Comparison of ENCODE assay signal across 15 cellular contexts in genomic region chr3:71487418-71487817, GRCh38.
DNase-seq lines count a peak whose midpoint lies in the region; ATAC-seq and TF ChIP-seq lines count a peak whose summit lies in the region.
"Had no signal": no experiment of that assay in that cellular context is flagged by ENCODE, and none has a peak within 500 bp of the region (broad histone marks: within the 10 kb centered on the region; RNA-seq: fewer than 3 reads in every experiment).

No MANE protein-coding gene starts in this region.

- peak overlapping the region; percentile 29 for H3K4me2 ChIP-seq in DOHH2 (ENCODE audit: low read length)

- H4K20me1 ChIP-seq in DOHH2 (ENCODE audit: control insufficient read depth, insufficient read depth, low read depth, low read length) = no peaks in the 10 kb centered on the region

- H3K27ac Mint-ChIP-seq in T-helper 17 cell = peak overlapping the region; percentile 94

- ATAC-seq in T-helper 17 cell (peak; percentile 13), mucosa of descending colon (peak; percentile 27)

- H3K9me3 ChIP-seq in DOHH2 (ENCODE audit: control insufficient read depth, insufficient read depth, low read length) (0 out of 2 replicates have a peak, but pooled peaks cover 3% of the 10 kb centered on the region), T-helper 17 cell (ENCODE audit: control insufficient read depth, low read length, poor library complexity, severe bottlenecking) (no peaks in the 10 kb centered on the region), mucosa of descending colon (peaks cover 6% of the 10 kb centered on the region)
- H3K9me3 ChIP-seq: SJCRH30, testis had no signal

- H3K4me3 Mint-ChIP-seq in T-helper 17 cell = peak overlapping the region; percentile 77

- DNase-seq in CD1c-positive myeloid dendritic cell (ENCODE audit: extremely low spot score) = peak; percentile 28
- no peak for DNase-seq in T-helper 17 cell
- no peak for DNase-seq in mucosa of descending colon
- no peak for DNase-seq in OCI-M1 (lab: John Stamatoyannopoulos, UW)
- no peak for DNase-seq in HT-29 (ENCODE audit: low spot score)
- no peak for DNase-seq in SKM-1 (lab: John Stamatoyannopoulos, UW; ENCODE audit: unreplicated experiment)
- DNase-seq: activated CD8-positive, alpha-beta memory T cell treated with anti-CD3 and anti-CD28 coated beads, Interleukin-2, amount 50 U/mL, for 4 hours; DMS53; NCI-H1417; right cardiac atrium; SJCRH30; stimulated activated CD4-positive, alpha-beta T cell treated with anti-CD3 and anti-CD28 coated beads, Interleukin-1b, Interleukin-23, amount 100 ng/mL, for 48 hours; testis had no signal

- H3F3A ChIP-seq in DOHH2 (ENCODE audit: control insufficient read depth, insufficient read depth) = no peaks in the 10 kb centered on the region

- TF ChIP-seq CTCF in DOHH2 (IDR thresholded peaks at IDR 0.05; ENCODE audit: low read depth, low read length, poor library complexity, severe bottlenecking) (no peak), mucosa of descending colon (IDR thresholded peaks at IDR 0.05) (no peak)

- no peaks in the 10 kb centered on the region for H3K9me2 ChIP-seq in DOHH2 (replicated peaks; ENCODE audit: control insufficient read depth, low read length)

- intact Hi-C loops in mucosa of descending colon (cut with DNase I, micrococcal nuclease) = no loop called here

- no peaks in the 10 kb centered on the region for H3K27me3 Mint-ChIP-seq in T-helper 17 cell

- H3K4me1 ChIP-seq in DOHH2 (ENCODE audit: control insufficient read depth, low read length) (peaks cover 60% of the 10 kb centered on the region), mucosa of descending colon (ENCODE audit: low read depth) (no peaks in the 10 kb centered on the region)
- H3K4me1 ChIP-seq: SJCRH30, testis had no signal

- H3K36me3 ChIP-seq in DOHH2 (ENCODE audit: control insufficient read depth, low read length) (peaks cover 53% of the 10 kb centered on the region), mucosa of descending colon (ENCODE audit: low read depth) (no peaks in the 10 kb centered on the region)
- H3K36me3 ChIP-seq: SJCRH30 had no signal

- peaks cover 91% of the 10 kb centered on the region for H3K79me2 ChIP-seq in DOHH2 (ENCODE audit: control insufficient read depth, low read length)

- peaks cover 50% of the 10 kb centered on the region for H3K4me1 Mint-ChIP-seq in T-helper 17 cell

- H3K27ac ChIP-seq in DOHH2 (ENCODE audit: low read depth, low read length) = no peak overlapping the region
- H3K27ac ChIP-seq: coronary artery, SJCRH30, testis had no signal

- H3K36me3 Mint-ChIP-seq in T-helper 17 cell (ENCODE audit: low read depth) = peaks cover under 1% of the 10 kb centered on the region

- H3K27me3 ChIP-seq in DOHH2 (ENCODE audit: control insufficient read depth, low read length) = no peaks in the 10 kb centered on the region
- H3K27me3 ChIP-seq: SJCRH30, testis had no signal

- H3K4me3 ChIP-seq in DOHH2 (ENCODE audit: low read length) (no peak overlapping the region), mucosa of descending colon (no peak overlapping the region)
- H3K4me3 ChIP-seq: coronary artery, SJCRH30, testis had no signal
